ENCODE assay signal across 10 cellular contexts in genomic region chr11:47004595-47005033, GRCh38.
DNase-seq lines count a peak whose midpoint lies in the region; ATAC-seq and TF ChIP-seq lines count a peak whose summit lies in the region.
"Had no signal": no experiment of that assay in that cellular context is flagged by ENCODE, and none has a peak within 500 bp of the region (broad histone marks: within the 10 kb centered on the region; RNA-seq: fewer than 3 reads in every experiment).

No MANE protein-coding gene starts in this region.

- peaks cover 69% of the 10 kb centered on the region for H3K4me1 ChIP-seq in Loucy (ENCODE audit: insufficient read depth, low read length, poor library complexity, severe bottlenecking)

- no peak overlapping the region for H3K27ac Mint-ChIP-seq in WTC11
- H3K27ac Mint-ChIP-seq in naive thymus-derived CD8-positive, alpha-beta T cell: peak overlapping the region in 3 of 10 donors; percentile 41 to 63 (median 56)

- intact Hi-C loops in head of caudate nucleus (cut with DNase I): no loop called here

- no peak overlapping the region for H2AFZ ChIP-seq in Loucy (ENCODE audit: low read length)

- H3K4me1 Mint-ChIP-seq in WTC11: peaks cover 4% of the 10 kb centered on the region
- H3K4me1 Mint-ChIP-seq in naive thymus-derived CD8-positive, alpha-beta T cell: peaks cover 13 to 33% (median 23%) of the 10 kb centered on the region in 4 donors

- peaks cover 9% of the 10 kb centered on the region; the same call in 1 of the 2 replicates for H3K9me3 Mint-ChIP-seq in WTC11
- H3K9me3 Mint-ChIP-seq in naive thymus-derived CD8-positive, alpha-beta T cell: no peaks in the 10 kb centered on the region

- H3K9me2 ChIP-seq in Loucy (replicated peaks; ENCODE audit: low read depth, low read length): no peaks in the 10 kb centered on the region

- no peak for ATAC-seq in WTC11
- ATAC-seq in naive thymus-derived CD8-positive, alpha-beta T cell: no peak
- no peak for ATAC-seq in HG02610 (IDR thresholded peaks at IDR 0.05; ENCODE audit: unreplicated experiment)

- 0 out of 2 replicates have a peak, but pooled peaks cover 5% of the 10 kb centered on the region for H3K79me2 ChIP-seq in Loucy (ENCODE audit: insufficient read depth, low read length)

- H3K36me3 ChIP-seq in Loucy (ENCODE audit: insufficient read depth, low read length): no peaks in the 10 kb centered on the region
- H3K36me3 ChIP-seq: neutrophil had no signal

- CTCF ChIA-PET in WTC11 (lab: Charles Lee): interaction anchor here (1.5 to 1.8 kb wide), 2 partner anchors 14 to 149 kb away, joined by 4 to 8 read pairs; no protein-coding TSS in a partner anchor

- H3K27me3 ChIP-seq in Loucy (ENCODE audit: insufficient read depth, low read length, poor library complexity, severe bottlenecking): no peaks in the 10 kb centered on the region
- H3K27me3 ChIP-seq: neutrophil had no signal

- no peaks in the 10 kb centered on the region for H3K9me3 ChIP-seq in Loucy (ENCODE audit: insufficient read depth, low read depth, low read length)
- H3K9me3 ChIP-seq: neutrophil had no signal

- H4K20me1 ChIP-seq in Loucy (ENCODE audit: insufficient read depth, low read length, poor library complexity, severe bottlenecking): no peaks in the 10 kb centered on the region

- peaks cover 12% of the 10 kb centered on the region for H3F3A ChIP-seq in Loucy (ENCODE audit: low read depth)

- peak overlapping the region; percentile 45 for H3K4me3 ChIP-seq in Loucy (ENCODE audit: low read length, poor library complexity, severe bottlenecking)

- TF ChIP-seq CTCF in Loucy (conservative IDR thresholded peaks at IDR 0.05; ENCODE audit: low read length) (no peak), WTC11 (IDR thresholded peaks at IDR 0.05) (no peak)

- H3K9ac ChIP-seq in Loucy (ENCODE audit: low read depth, low read length, poor library complexity, severe bottlenecking): peak overlapping the region; percentile 65
- H3K9ac ChIP-seq: KMS-11 had no signal

- H3K36me3 Mint-ChIP-seq in WTC11: peaks cover 3% of the 10 kb centered on the region; the same call in 1 of the 2 replicates
- H3K36me3 Mint-ChIP-seq in naive thymus-derived CD8-positive, alpha-beta T cell: peaks cover 0 to 13% (median 3%) of the 10 kb centered on the region in 3 donors

- H3K4me3 Mint-ChIP-seq in WTC11: no peak overlapping the region
- no peak overlapping the region for H3K4me3 Mint-ChIP-seq in naive thymus-derived CD8-positive, alpha-beta T cell

- H3K27me3 Mint-ChIP-seq in WTC11 (ENCODE audit: low read depth): no peaks in the 10 kb centered on the region
- H3K27me3 Mint-ChIP-seq in naive thymus-derived CD8-positive, alpha-beta T cell: no peaks in the 10 kb centered on the region

- peak overlapping the region; percentile 69 for H3K4me2 ChIP-seq in Loucy (ENCODE audit: low read depth, low read length, poor library complexity, severe bottlenecking)
- H3K4me2 ChIP-seq: KMS-11 had no signal

- peak; percentile 76 for DNase-seq in DMS153 treated with DMSO at 0.1 percent for 48 hours (lab: John Stamatoyannopoulos, UW; ENCODE audit: unreplicated experiment)
- no peak for DNase-seq in WTC11 (ENCODE audit: low spot score)
- peak; percentile 22 to 85 (median 67) for DNase-seq in head of caudate nucleus
- peak; percentile 45 for DNase-seq in pulmonary artery endothelial cell (ENCODE audit: low read depth, low spot score)
- no peak for DNase-seq in naive thymus-derived CD8-positive, alpha-beta T cell
- no peak for DNase-seq in activated CD8-positive, alpha-beta memory T cell treated with anti-CD3 and anti-CD28 coated beads for 24 hours

- POLR2A ChIA-PET in WTC11 (lab: Charles Lee): no interaction called here
- POLR2A ChIA-PET in naive thymus-derived CD8-positive, alpha-beta T cell (lab: Charles Lee): no interaction called here

TF ChIP-seq in WTC11, 78 proteins besides CTCF, POLR2A, EP300 and RAD21:
- TF ChIP-seq ZNF138 (CRISPR knock-in tag; conservative IDR thresholded peaks at IDR 0.05): no peak
- peak; percentile 39; the same call in 1 of the 2 replicates for TF ChIP-seq GABPB1 (CRISPR knock-in tag; IDR thresholded peaks at IDR 0.05)
- no peak for TF ChIP-seq HMGXB4 (CRISPR knock-in tag; IDR thresholded peaks at IDR 0.05)
TF ChIP-seq in WTC11: peak in this region for 1.

Comparison
In these comparisons a context has a peak if more than half of its experiments do, and no peak if none do; other contexts are left out.
1. DNase-seq: peak in DMS153 treated with DMSO at 0.1 percent for 48 hours (single experiment), head of caudate nucleus (42 of 42) and pulmonary artery endothelial cell (single experiment); none in WTC11 (single experiment), naive thymus-derived CD8-positive, alpha-beta T cell (0 of 10) and activated CD8-positive, alpha-beta memory T cell treated with anti-CD3 and anti-CD28 coated beads for 24 hours (single experiment).